8 cellular contexts compared by ENCODE assay signal in genomic region chr16:81632392-81633146, GRCh38.
DNase-seq lines count a peak whose midpoint lies in the region; ATAC-seq and TF ChIP-seq lines count a peak whose summit lies in the region.

No MANE protein-coding gene starts in this region.

- no peak overlapping the region for H3K4me3 Mint-ChIP-seq in progenitor cell of endocrine pancreas (ENCODE audit: low read depth)

- ATAC-seq in activated CD4-positive, CD25-positive, alpha-beta regulatory T cell treated with anti-CD3 and anti-CD28 coated beads, Interleukin-2, amount 50 U/mL, for 24 hours = peak; percentile 90 to 93
- ATAC-seq in GM21447 (IDR thresholded peaks at IDR 0.05; ENCODE audit: unreplicated experiment) (no peak), GM21423 (IDR thresholded peaks at IDR 0.05; ENCODE audit: unreplicated experiment) (no peak)

- no peaks in the 10 kb centered on the region for H3K9me3 Mint-ChIP-seq in progenitor cell of endocrine pancreas (ENCODE audit: low read depth)

- no peak for TF ChIP-seq CTCF in progenitor cell of endocrine pancreas (IDR thresholded peaks at IDR 0.05; ENCODE audit: unreplicated experiment)

- H3K36me3 Mint-ChIP-seq in progenitor cell of endocrine pancreas (ENCODE audit: insufficient read depth) = peaks cover 1% of the 10 kb centered on the region

- peaks cover 53% of the 10 kb centered on the region for H3K4me1 Mint-ChIP-seq in progenitor cell of endocrine pancreas (ENCODE audit: low read depth)

- DNase-seq in HT-29 (ENCODE audit: low spot score) = peak; percentile 88
- peak; percentile 85 for DNase-seq in central memory CD4-positive, alpha-beta T cell
- no peak for DNase-seq in progenitor cell of endocrine pancreas (ENCODE audit: low spot score, unreplicated experiment)
- no peak for DNase-seq in iPS-NIHi7 (ENCODE audit: extremely low spot score)
- no peak for DNase-seq in cerebellar nuclear complex (lab: John Stamatoyannopoulos, UW)

- H3K27me3 Mint-ChIP-seq in progenitor cell of endocrine pancreas = no peaks in the 10 kb centered on the region

- H3K27ac Mint-ChIP-seq in progenitor cell of endocrine pancreas = peak overlapping the region; percentile 50

Comparison
In these comparisons a context has a peak if more than half of its experiments do, and no peak if none do; other contexts are left out.
1. DNase-seq: peak in HT-29 (single experiment) and central memory CD4-positive, alpha-beta T cell (single experiment); none in progenitor cell of endocrine pancreas (single experiment), iPS-NIHi7 (single experiment) and cerebellar nuclear complex (0 of 2).
2. ATAC-seq: peak in activated CD4-positive, CD25-positive, alpha-beta regulatory T cell treated with anti-CD3 and anti-CD28 coated beads, Interleukin-2, amount 50 U/mL, for 24 hours (2 of 2); none in GM21447 (single experiment) and GM21423 (single experiment).